Comparison of ENCODE assay signal across 8 cellular contexts in genomic region chr16:228151-228855, GRCh38. TPM values are rescaled to one million over a fixed set of nuclear protein-coding genes. Genes with fewer than 3 reads are reported as not detected.
DNase-seq lines count a peak whose midpoint lies in the region; ATAC-seq and TF ChIP-seq lines count a peak whose summit lies in the region.

No MANE protein-coding gene starts in this region.

- H3K9me3 Mint-ChIP-seq in osteocyte (ENCODE audit: unreplicated experiment): no peaks in the 10 kb centered on the region

- peaks cover 16% of the 10 kb centered on the region for H4K20me1 ChIP-seq in SU-DHL-6 (ENCODE audit: low read depth, low read length)

- no peaks in the 10 kb centered on the region for H3F3A ChIP-seq in SU-DHL-6 (ENCODE audit: insufficient read depth)

- peak overlapping the region; percentile 68 for H2AFZ ChIP-seq in SU-DHL-6 (ENCODE audit: low read depth, low read length, severe bottlenecking)

- peaks cover 41% of the 10 kb centered on the region for H3K79me2 ChIP-seq in SU-DHL-6 (ENCODE audit: insufficient read depth, low read length)

- H3K4me3 Mint-ChIP-seq in osteocyte (ENCODE audit: unreplicated experiment): peak overlapping the region; percentile 90

- H3K27me3 ChIP-seq in SU-DHL-6 (ENCODE audit: low read length): no peaks in the 10 kb centered on the region

- peak overlapping the region; percentile 67 for H3K27ac ChIP-seq in SU-DHL-6 (ENCODE audit: low read depth, low read length)

- H3K9me3 ChIP-seq in SU-DHL-6 (ENCODE audit: insufficient read depth, low read length): no peaks in the 10 kb centered on the region

- peaks cover 26% of the 10 kb centered on the region for H3K4me1 Mint-ChIP-seq in osteocyte (ENCODE audit: unreplicated experiment)

- H3K36me3 Mint-ChIP-seq in osteocyte (ENCODE audit: unreplicated experiment): peaks cover 19% of the 10 kb centered on the region

- H3K9me2 ChIP-seq in SU-DHL-6 (replicated peaks; ENCODE audit: insufficient read depth, low read length): no peaks in the 10 kb centered on the region

- ATAC-seq in HG02623 (IDR thresholded peaks at IDR 0.05; ENCODE audit: unreplicated experiment) (peak; percentile 11), GM19397 (IDR thresholded peaks at IDR 0.05; ENCODE audit: unreplicated experiment) (no peak), HG02610 (IDR thresholded peaks at IDR 0.05; ENCODE audit: unreplicated experiment) (no peak)

- H3K27me3 Mint-ChIP-seq in osteocyte (ENCODE audit: unreplicated experiment): no peaks in the 10 kb centered on the region

- DNase-seq in COLO829 (ENCODE audit: low spot score) (peak; percentile 30), fibroblast of mammary gland (ENCODE audit: low read depth) (no peak), osteocyte (ENCODE audit: extremely low spot score, unreplicated experiment) (no peak), COR-L47 (lab: John Stamatoyannopoulos, UW) (no peak)

- H3K27ac Mint-ChIP-seq in osteocyte (ENCODE audit: unreplicated experiment): peak overlapping the region; percentile 90

- H3K9ac ChIP-seq in SU-DHL-6 (ENCODE audit: low read length): peak overlapping the region; percentile 92

- H3K4me3 ChIP-seq in SU-DHL-6 (ENCODE audit: insufficient read depth, low read length, poor library complexity, severe bottlenecking): peak overlapping the region; percentile 83
- H3K4me3 ChIP-seq in fibroblast of mammary gland (ENCODE audit: control insufficient read depth, low read depth, low read length): peak overlapping the region; percentile 77

- TF ChIP-seq CTCF in SU-DHL-6 (IDR thresholded peaks at IDR 0.05; ENCODE audit: insufficient read depth, low read length, poor library complexity, severe bottlenecking): no peak
- no peak for TF ChIP-seq CTCF in fibroblast of mammary gland (conservative IDR thresholded peaks at IDR 0.05; ENCODE audit: control insufficient read depth, insufficient read depth, low read depth, low read length)
- TF ChIP-seq CTCF in osteocyte (IDR thresholded peaks at IDR 0.05): no peak

- peaks cover 21% of the 10 kb centered on the region for H3K36me3 ChIP-seq in SU-DHL-6 (ENCODE audit: low read length)

- H3K4me2 ChIP-seq in SU-DHL-6 (ENCODE audit: low read depth, low read length, poor library complexity, severe bottlenecking): peak overlapping the region; percentile 93

RNA-seq across cellular contexts. Expression of gene LUC7L, which starts 0.9 kb away (rescaled TPM):
- total RNA-seq in osteocyte: 103 and 104 TPM in 2 replicates

RNA-seq across cellular contexts. Expression of gene FAM234A, which starts 6.3 kb away (rescaled TPM):
- total RNA-seq in osteocyte: 171 and 185 TPM in 2 replicates

RNA-seq across cellular contexts. Expression of gene RGS11, which starts 47.4 kb away (rescaled TPM):
- 6.2 and 9.5 TPM in 2 replicates for total RNA-seq in osteocyte

RNA-seq across cellular contexts. Expression of gene HBQ1, which starts 48.0 kb away (rescaled TPM):
- total RNA-seq in osteocyte: not detected in 2 replicates

RNA-seq across cellular contexts. Expression of gene HBA1, which starts 51.8 kb away (rescaled TPM):
- not detected in 2 replicates for total RNA-seq in osteocyte
